In genomic region chr19:56477429-56478338, GRCh38 we compare ENCODE assay signal across 8 cellular contexts. TPM values are rescaled to one million over a fixed set of nuclear protein-coding genes. Genes with fewer than 3 reads are reported as not detected.
DNase-seq lines count a peak whose midpoint lies in the region; ATAC-seq and TF ChIP-seq lines count a peak whose summit lies in the region.

No MANE protein-coding gene starts in this region.

- ATAC-seq in HG03460 (IDR thresholded peaks at IDR 0.05; ENCODE audit: unreplicated experiment): no peak

- H3K4me3 ChIP-seq in WI38 (ENCODE audit: low read depth, low read length) (peak overlapping the region; percentile 70), spleen (peak overlapping the region; percentile 52 to 87 (median 62))

- intact Hi-C loops in spleen (cut with DNase I; ENCODE audit: low total_unique reads): no loop called here

- WGBS in spleen, 5 donors: 2 to 14% (median 4%) methylated on average over 39 to 80 of the region's 80 CpGs

- peaks cover 0 to 25% (median 0%) of the 10 kb centered on the region in 6 donors for H3K36me3 ChIP-seq in spleen

- peaks cover 0 to 11% (median 0%) of the 10 kb centered on the region in 7 donors for H3K27me3 ChIP-seq in spleen (replicated peaks in 1 of 7)

- no peak for TF ChIP-seq POLR2A in spleen (IDR thresholded peaks at IDR 0.05)

- peaks cover 0 to 26% (median 10%) of the 10 kb centered on the region in 6 donors for H3K4me1 ChIP-seq in spleen

- H3K9me3 ChIP-seq in spleen: peaks cover 0 to 99% (median 90%) of the 10 kb centered on the region in 8 donors

- H3K27ac ChIP-seq in spleen: peak overlapping the region; percentile 55 to 87 (median 82)

- TF ChIP-seq CTCF in WI38 (IDR thresholded peaks at IDR 0.05; ENCODE audit: low read depth, low read length): no peak
- TF ChIP-seq CTCF in spleen (IDR thresholded peaks at IDR 0.05 in 8 of 11, conservative IDR thresholded peaks at IDR 0.05 in 3 of 11): no peak

- DNase-seq in NCI-H146 (lab: John Stamatoyannopoulos, UW) (peak; percentile 59), NCI-H146 treated with DMSO at 0.1 percent for 48 hours (lab: John Stamatoyannopoulos, UW; ENCODE audit: unreplicated experiment) (no peak), cerebellar cortex (ENCODE audit: low spot score) (peak; percentile 95), inferior parietal cortex (ENCODE audit: extremely low spot score) (peak; percentile 89), spleen (peak; percentile 93), MV-4-11 (lab: John Stamatoyannopoulos, UW) (no peak)

RNA-seq across cellular contexts. Expression of gene ZNF667, which starts 0.5 kb away (rescaled TPM):
- total RNA-seq in spleen: 1 to 10 TPM; 2.2 to 6.6 (median 3.3) TPM
- 1 to 10 TPM; 1.4 to 2.6 (median 1.9) TPM for polyA plus RNA-seq in spleen

RNA-seq across cellular contexts. Expression of gene ZNF471, which starts 30.0 kb away (rescaled TPM):
- 1 to 10 TPM; 1.3 to 9.0 (median 3.3) TPM for total RNA-seq in spleen
- 1 to 10 TPM in 2 of 3 donors, under 1 TPM in 1; 0.97 to 1.4 (median 1.0) TPM for polyA plus RNA-seq in spleen

Comparison
In these comparisons a context has a peak if more than half of its experiments do, and no peak if none do; other contexts are left out.
1. DNase-seq: peak in NCI-H146 (single experiment), cerebellar cortex (single experiment), inferior parietal cortex (single experiment) and spleen (single experiment); none in NCI-H146 treated with DMSO at 0.1 percent for 48 hours (single experiment) and MV-4-11 (single experiment).